In the genomic region with DNA sequence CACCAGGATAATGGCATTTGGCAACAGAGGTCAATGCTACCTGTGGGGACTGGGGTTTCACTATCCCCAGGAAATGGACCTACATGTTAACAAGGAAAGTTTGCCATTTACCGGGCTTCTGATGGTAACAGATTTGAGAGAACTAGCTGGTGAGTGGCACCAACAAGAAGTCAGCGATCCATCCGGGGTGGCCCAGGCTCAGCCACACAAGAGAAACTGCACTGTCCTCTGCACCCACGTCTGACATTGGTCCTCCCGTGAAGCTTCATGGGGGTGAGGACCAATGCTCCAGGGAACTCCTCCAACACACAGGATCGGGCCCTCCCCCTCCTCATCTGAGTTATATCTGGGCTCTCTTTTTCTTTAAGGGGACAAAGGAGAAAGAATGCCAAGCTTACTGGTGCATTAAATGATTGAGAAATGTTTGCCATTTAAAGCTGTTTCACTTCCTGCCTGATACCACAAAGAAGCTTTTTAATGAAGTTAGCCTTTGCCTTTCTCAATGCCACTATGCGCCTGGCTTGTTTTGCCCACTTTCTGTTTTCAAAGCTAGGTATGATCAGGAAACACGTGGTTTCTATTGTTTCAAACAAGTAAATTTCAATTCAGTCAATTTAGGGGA, we compare ENCODE assay signal across 8 cellular contexts.
DNase-seq lines count a peak whose midpoint lies in the region; ATAC-seq and TF ChIP-seq lines count a peak whose summit lies in the region.

No MANE protein-coding gene starts in this region.

- H3F3A ChIP-seq in Loucy (ENCODE audit: low read depth), result peaks cover 6% of the 10 kb centered on the region; the same call in 1 of the 2 replicates

- H3K9me3 ChIP-seq in Loucy (ENCODE audit: insufficient read depth, low read depth, low read length), result no peaks in the 10 kb centered on the region
- H3K9me3 ChIP-seq in duodenal mucosa (ENCODE audit: control insufficient read depth in 1 of 2, low read length in 2 of 2), result no peaks in the 10 kb centered on the region
- no peaks in the 10 kb centered on the region for H3K9me3 ChIP-seq in suprapubic skin
- H3K9me3 ChIP-seq in esophagus muscularis mucosa, result no peaks in the 10 kb centered on the region

- DNase-seq in suprapubic skin (ENCODE audit: low spot score in 2 of 2) (peak in 1 of 2 donors; percentile 69), esophagus muscularis mucosa (ENCODE audit: extremely low spot score) (no peak), GM20000 (ENCODE audit: low spot score) (no peak)

- H3K79me2 ChIP-seq in Loucy (ENCODE audit: insufficient read depth, low read length), result no peaks in the 10 kb centered on the region

- TF ChIP-seq POLR2A in suprapubic skin (IDR thresholded peaks at IDR 0.05) (no peak), esophagus muscularis mucosa (IDR thresholded peaks at IDR 0.05; ENCODE audit: low read depth) (no peak)

- H3K27ac ChIP-seq in duodenal mucosa (ENCODE audit: low read depth, low read length) (no peak overlapping the region), suprapubic skin (peak overlapping the region; percentile 61), esophagus muscularis mucosa (replicated peaks in 1 of 4) (peak overlapping the region in 1 of 4 donors; percentile 23)

- intact Hi-C loops in esophagus muscularis mucosa (cut with DNase I), result no loop called here

- H3K9me2 ChIP-seq in Loucy (replicated peaks; ENCODE audit: low read depth, low read length), result no peaks in the 10 kb centered on the region

- H2AFZ ChIP-seq in Loucy (ENCODE audit: low read length), result no peak overlapping the region

- H3K4me2 ChIP-seq in Loucy (ENCODE audit: low read depth, low read length, poor library complexity, severe bottlenecking), result peak overlapping the region; percentile 61

- TF ChIP-seq EP300 in suprapubic skin (IDR thresholded peaks at IDR 0.05) (no peak), esophagus muscularis mucosa (IDR thresholded peaks at IDR 0.05) (no peak)

- WGBS in suprapubic skin, result 75% methylated on average over 4 of the region's 8 CpGs
- 65% methylated on average over 8 of the region's 8 CpGs for WGBS in esophagus muscularis mucosa

- H3K4me3 ChIP-seq in Loucy (ENCODE audit: low read length, poor library complexity, severe bottlenecking) (peak overlapping the region; percentile 39), duodenal mucosa (ENCODE audit: low read depth in 1 of 2, low read length in 2 of 2) (peak overlapping the region; percentile 10 to 22), suprapubic skin (no peak overlapping the region), esophagus muscularis mucosa (no peak overlapping the region)

- ATAC-seq in GM18517 (IDR thresholded peaks at IDR 0.05; ENCODE audit: unreplicated experiment) (peak; percentile 69), GM21723 (IDR thresholded peaks at IDR 0.05; ENCODE audit: unreplicated experiment) (peak; percentile 68), HG02884 (IDR thresholded peaks at IDR 0.05; ENCODE audit: unreplicated experiment) (no peak)

- H3K9ac ChIP-seq in Loucy (ENCODE audit: low read depth, low read length, poor library complexity, severe bottlenecking) (peak overlapping the region; percentile 64), duodenal mucosa (ENCODE audit: low read depth in 1 of 2, low read length in 2 of 2) (peak overlapping the region in 1 of 2 donors; percentile 1)

- H3K27me3 ChIP-seq in Loucy (ENCODE audit: insufficient read depth, low read length, poor library complexity, severe bottlenecking) (no peaks in the 10 kb centered on the region), duodenal mucosa (ENCODE audit: control insufficient read depth in 1 of 2, insufficient read depth in 2 of 2, low read length in 2 of 2) (no peaks in the 10 kb centered on the region), suprapubic skin (no peaks in the 10 kb centered on the region), esophagus muscularis mucosa (no peaks in the 10 kb centered on the region)

- no peaks in the 10 kb centered on the region for H4K20me1 ChIP-seq in Loucy (ENCODE audit: insufficient read depth, low read length, poor library complexity, severe bottlenecking)

- H3K36me3 ChIP-seq in Loucy (ENCODE audit: insufficient read depth, low read length), result no peaks in the 10 kb centered on the region
- H3K36me3 ChIP-seq in duodenal mucosa (ENCODE audit: control insufficient read depth in 1 of 2, insufficient read depth in 2 of 2, low read length in 2 of 2), result no peaks in the 10 kb centered on the region
- H3K36me3 ChIP-seq in suprapubic skin, result no peaks in the 10 kb centered on the region
- H3K36me3 ChIP-seq in esophagus muscularis mucosa, result no peaks in the 10 kb centered on the region

- TF ChIP-seq CTCF in Loucy (conservative IDR thresholded peaks at IDR 0.05; ENCODE audit: low read length), result no peak
- no peak for TF ChIP-seq CTCF in suprapubic skin (IDR thresholded peaks at IDR 0.05)
- no peak for TF ChIP-seq CTCF in esophagus muscularis mucosa (IDR thresholded peaks at IDR 0.05)
- TF ChIP-seq CTCF in GM20000 (IDR thresholded peaks at IDR 0.05; ENCODE audit: extremely low read depth, missing control alignments), result no peak

- H3K4me1 ChIP-seq in Loucy (ENCODE audit: insufficient read depth, low read length, poor library complexity, severe bottlenecking), result peaks cover 83% of the 10 kb centered on the region
- H3K4me1 ChIP-seq in duodenal mucosa (ENCODE audit: control insufficient read depth in 1 of 2, insufficient read depth in 2 of 2, low read length in 2 of 2), result peaks cover 75 to 76% of the 10 kb centered on the region in 2 donors
- H3K4me1 ChIP-seq in suprapubic skin, result peaks cover 13% of the 10 kb centered on the region
- peaks cover 3 to 20% (median 4%) of the 10 kb centered on the region in 4 donors for H3K4me1 ChIP-seq in esophagus muscularis mucosa

Comparison
In these comparisons a context has a peak if more than half of its experiments do, and no peak if none do; other contexts are left out.
1. H3K4me3 ChIP-seq: peak in Loucy (single experiment) and duodenal mucosa (2 of 2); none in suprapubic skin (single experiment) and esophagus muscularis mucosa (0 of 4).